8 cellular contexts compared by ENCODE assay signal in genomic region chr2:96868555-96869280, GRCh38. TPM values are rescaled to one million over a fixed set of nuclear protein-coding genes. Genes with fewer than 3 reads are reported as not detected.
A peak's percentile ranks its signal among the peaks of the same experiment; 100 is the strongest.
DNase-seq lines count a peak whose midpoint lies in the region; ATAC-seq and TF ChIP-seq lines count a peak whose summit lies in the region.

No MANE protein-coding gene starts in this region.

- peak; percentile 38 for ATAC-seq in HG03280 (IDR thresholded peaks at IDR 0.05; ENCODE audit: unreplicated experiment)

- intact Hi-C loops in activated T-helper 1 cell treated with anti-CD3 and anti-CD28 coated beads, Interleukin-12 subunit alpha, Interleukin-12 subunit beta, Interleukin-2, Interleukin-4 antibody, amounts not matched to agents 30 ng/mL and 10 ng/mL and 1 ng/mL, durations not matched to agents 14 hours and 24 hours and 36 hours (cut with micrococcal nuclease) = loop anchor here (1.0 kb wide), 1 partner anchor 10 kb away; the partner anchor contains the start of gene ANKRD39

- H3K4me1 Mint-ChIP-seq in activated T-helper 1 cell treated with anti-CD3 and anti-CD28 coated beads, Interleukin-12 subunit alpha, Interleukin-12 subunit beta, Interleukin-2, Interleukin-4 antibody, amounts not matched to agents 30 ng/mL and 10 ng/mL and 1 ng/mL, durations not matched to agents 14 hours and 24 hours and 36 hours (ENCODE audit: low read depth) = peaks cover 33% of the 10 kb centered on the region

- peak overlapping the region; percentile 83 for H3K4me3 Mint-ChIP-seq in activated T-helper 1 cell treated with anti-CD3 and anti-CD28 coated beads, Interleukin-12 subunit alpha, Interleukin-12 subunit beta, Interleukin-2, Interleukin-4 antibody, amounts not matched to agents 30 ng/mL and 10 ng/mL and 1 ng/mL, durations not matched to agents 14 hours and 24 hours and 36 hours

- H3K27ac ChIP-seq in temporal lobe (ENCODE audit: low read depth, low read length) = peak overlapping the region; percentile 85

- no peaks in the 10 kb centered on the region for H3K9me3 Mint-ChIP-seq in activated T-helper 1 cell treated with anti-CD3 and anti-CD28 coated beads, Interleukin-12 subunit alpha, Interleukin-12 subunit beta, Interleukin-2, Interleukin-4 antibody, amounts not matched to agents 30 ng/mL and 10 ng/mL and 1 ng/mL, durations not matched to agents 14 hours and 24 hours and 36 hours

- peaks cover 24% of the 10 kb centered on the region for H3K27me3 Mint-ChIP-seq in activated T-helper 1 cell treated with anti-CD3 and anti-CD28 coated beads, Interleukin-12 subunit alpha, Interleukin-12 subunit beta, Interleukin-2, Interleukin-4 antibody, amounts not matched to agents 30 ng/mL and 10 ng/mL and 1 ng/mL, durations not matched to agents 14 hours and 24 hours and 36 hours (ENCODE audit: insufficient read depth)

- peaks cover 12% of the 10 kb centered on the region for H3K36me3 Mint-ChIP-seq in activated T-helper 1 cell treated with anti-CD3 and anti-CD28 coated beads, Interleukin-12 subunit alpha, Interleukin-12 subunit beta, Interleukin-2, Interleukin-4 antibody, amounts not matched to agents 30 ng/mL and 10 ng/mL and 1 ng/mL, durations not matched to agents 14 hours and 24 hours and 36 hours (ENCODE audit: low read depth)

- peak overlapping the region; percentile 81 for H3K27ac Mint-ChIP-seq in activated T-helper 1 cell treated with anti-CD3 and anti-CD28 coated beads, Interleukin-12 subunit alpha, Interleukin-12 subunit beta, Interleukin-2, Interleukin-4 antibody, amounts not matched to agents 30 ng/mL and 10 ng/mL and 1 ng/mL, durations not matched to agents 14 hours and 24 hours and 36 hours

- TF ChIP-seq CTCF in GM12874 (IDR thresholded peaks at IDR 0.05; ENCODE audit: insufficient read depth, low read depth, low read length) = peak; percentile 78

- peak; percentile 93 for DNase-seq in 8988T
- DNase-seq in NOMO-1 treated with DMSO at 0.1 percent for 48 hours (lab: John Stamatoyannopoulos, UW; ENCODE audit: unreplicated experiment) = peak; percentile 76
- DNase-seq in activated T-helper 1 cell treated with anti-CD3 and anti-CD28 coated beads, Interleukin-12 subunit alpha, Interleukin-12 subunit beta, Interleukin-2, Interleukin-4 antibody, amounts not matched to agents 30 ng/mL and 10 ng/mL and 1 ng/mL, durations not matched to agents 14 hours and 24 hours and 36 hours (ENCODE audit: low spot score) = peak; percentile 52
- DNase-seq in fibroblast of gingiva (ENCODE audit: low read depth) = peak; percentile 93
- DNase-seq in myocyte (ENCODE audit: low read depth) = peak; percentile 92

RNA-seq across cellular contexts. Expression of gene SEMA4C, which starts 1.2 kb away (rescaled TPM):
- total RNA-seq in activated T-helper 1 cell treated with anti-CD3 and anti-CD28 coated beads, Interleukin-12 subunit alpha, Interleukin-12 subunit beta, Interleukin-2, Interleukin-4 antibody, amounts not matched to agents 30 ng/mL and 10 ng/mL and 1 ng/mL, durations not matched to agents 14 hours and 24 hours and 36 hours = 18.7 and 20.6 TPM in 2 replicates
- total RNA-seq in myocyte (74.5 and 88.9 TPM in 2 replicates), temporal lobe (42.8 TPM)
- 31.1 TPM for polyA plus RNA-seq in myocyte (2012)

RNA-seq across cellular contexts. Expression of gene ANKRD39, which starts 10.9 kb away (rescaled TPM):
- total RNA-seq in activated T-helper 1 cell treated with anti-CD3 and anti-CD28 coated beads, Interleukin-12 subunit alpha, Interleukin-12 subunit beta, Interleukin-2, Interleukin-4 antibody, amounts not matched to agents 30 ng/mL and 10 ng/mL and 1 ng/mL, durations not matched to agents 14 hours and 24 hours and 36 hours = 40.8 and 41.1 TPM in 2 replicates
- total RNA-seq in myocyte (10.5 and 15.6 TPM in 2 replicates), temporal lobe (5.4 TPM)
- polyA plus RNA-seq in myocyte (2012) = 14.9 TPM

RNA-seq across cellular contexts. Expression of gene ANKRD23, which starts 24.9 kb away (rescaled TPM):
- 8.2 and 8.8 TPM in 2 replicates for total RNA-seq in activated T-helper 1 cell treated with anti-CD3 and anti-CD28 coated beads, Interleukin-12 subunit alpha, Interleukin-12 subunit beta, Interleukin-2, Interleukin-4 antibody, amounts not matched to agents 30 ng/mL and 10 ng/mL and 1 ng/mL, durations not matched to agents 14 hours and 24 hours and 36 hours
- total RNA-seq in myocyte (3.4 and 4.3 TPM in 2 replicates), temporal lobe (5.2 TPM)
- polyA plus RNA-seq in myocyte (2012) = 2.6 TPM

RNA-seq across cellular contexts. Expression of gene CNNM3, which starts 52.6 kb away (rescaled TPM):
- total RNA-seq in activated T-helper 1 cell treated with anti-CD3 and anti-CD28 coated beads, Interleukin-12 subunit alpha, Interleukin-12 subunit beta, Interleukin-2, Interleukin-4 antibody, amounts not matched to agents 30 ng/mL and 10 ng/mL and 1 ng/mL, durations not matched to agents 14 hours and 24 hours and 36 hours = 26.1 and 31.4 TPM in 2 replicates
- total RNA-seq in myocyte = 5.5 and 8.7 TPM in 2 replicates
- 15.1 TPM for polyA plus RNA-seq in myocyte (2012)
- 19.2 TPM for total RNA-seq in temporal lobe

Comparison
In these comparisons a context has a peak if more than half of its experiments do, and no peak if none do; other contexts are left out.
1. Peak in every context shown above with its lines: DNase-seq, ATAC-seq and H3K27ac ChIP-seq.